Comparison of ENCODE assay signal across 8 cellular contexts in the genomic region with DNA sequence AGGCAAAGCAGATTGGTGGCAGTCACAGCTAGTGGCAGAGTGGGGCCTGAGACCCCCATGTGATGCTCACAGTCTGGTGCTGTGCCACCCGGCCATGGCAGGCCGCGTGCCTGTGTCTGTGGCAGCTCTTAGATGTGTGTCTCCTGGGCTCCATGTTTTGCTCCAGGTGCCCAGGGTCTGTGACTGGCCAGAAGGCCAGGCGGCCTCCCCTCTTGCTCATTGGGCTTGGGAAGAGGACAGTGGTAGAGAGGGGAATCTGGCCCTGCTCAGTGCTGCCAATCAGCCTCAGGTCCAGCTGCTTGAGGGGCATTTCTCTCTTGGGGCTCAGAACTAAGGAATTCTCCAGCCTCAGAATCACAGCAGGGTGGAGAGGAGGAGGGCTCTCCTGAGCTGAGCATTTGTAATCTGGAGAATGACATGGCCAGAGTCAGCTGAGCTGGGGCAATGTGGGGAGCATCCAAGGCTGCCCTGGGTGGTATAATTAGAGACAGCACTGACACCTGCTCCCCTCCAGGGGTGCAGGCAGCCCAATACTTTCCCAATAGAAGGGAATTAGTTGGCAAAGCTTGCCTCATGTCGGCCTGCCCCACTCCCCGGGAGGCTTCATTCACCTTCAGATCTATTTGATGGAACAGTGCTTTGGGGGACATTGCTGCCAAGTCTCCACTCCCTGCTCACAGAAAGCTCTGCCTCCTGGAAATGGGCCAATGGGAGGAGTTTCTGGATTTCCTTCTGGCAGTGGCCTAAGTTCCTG. TPM values are rescaled to one million over a fixed set of nuclear protein-coding genes. Genes with fewer than 3 reads are reported as not detected.
A peak's percentile ranks its signal among the peaks of the same experiment; 100 is the strongest.
DNase-seq lines count a peak whose midpoint lies in the region; FAIRE-seq and TF ChIP-seq lines count a peak whose summit lies in the region.

No MANE protein-coding gene starts in this region.

- no peaks in the 10 kb centered on the region for H3K27me3 ChIP-seq in stomach smooth muscle (ENCODE audit: control insufficient read depth in 1 of 2, insufficient read depth in 2 of 2, low read length in 2 of 2)

- TF ChIP-seq CTCF in brain (conservative IDR thresholded peaks at IDR 0.05) (no peak), kidney (IDR thresholded peaks at IDR 0.05; ENCODE audit: borderline replicate concordance, extremely low read depth, insufficient read depth) (no peak)

- H3K4me3 Mint-ChIP-seq in brain, result no peak overlapping the region

- H3K4me1 ChIP-seq in kidney (ENCODE audit: control insufficient read depth in 1 of 2, insufficient read depth in 1 of 2, low read depth in 1 of 2, low read length in 2 of 2) (peaks cover 3 to 6% of the 10 kb centered on the region in 2 donors), stomach smooth muscle (ENCODE audit: control insufficient read depth, insufficient read depth, low read length) (peaks cover 47% of the 10 kb centered on the region)

- H3K9me3 ChIP-seq in kidney (ENCODE audit: control insufficient read depth in 1 of 2, low read length in 2 of 2) (no peaks in the 10 kb centered on the region), stomach smooth muscle (ENCODE audit: control insufficient read depth in 2 of 2, low read length in 2 of 2) (no peaks in the 10 kb centered on the region)

- peak overlapping the region; percentile 3 to 91 (median 61) for H3K27ac Mint-ChIP-seq in brain

- no peaks in the 10 kb centered on the region for H3K9me3 Mint-ChIP-seq in brain

- no peak for FAIRE-seq in kidney (lab: Jason Lieb, UNC)

- H3K36me3 ChIP-seq in kidney (ENCODE audit: control insufficient read depth in 1 of 2, insufficient read depth in 2 of 2, low read length in 2 of 2) (peaks cover 16 to 25% of the 10 kb centered on the region in 2 donors), stomach smooth muscle (ENCODE audit: control insufficient read depth in 2 of 2, insufficient read depth in 2 of 2, low read length in 2 of 2) (peaks cover 14 to 15% of the 10 kb centered on the region in 2 donors)

- H3K9ac ChIP-seq in kidney (ENCODE audit: low read length in 2 of 2) (no peak overlapping the region), stomach smooth muscle (ENCODE audit: low read length in 2 of 2) (peak overlapping the region in 1 of 2 donors; percentile 41)

- H3K4me3 ChIP-seq in kidney (ENCODE audit: low read length in 2 of 2), result no peak overlapping the region
- H3K4me3 ChIP-seq in stomach smooth muscle (ENCODE audit: low read length in 2 of 2), result peak overlapping the region; percentile 29

- peaks cover 4% of the 10 kb centered on the region for H3K27me3 Mint-ChIP-seq in brain

- intact Hi-C loops in kidney (cut with DNase I), result no loop called here

- DNase-seq in COR-L47 (lab: John Stamatoyannopoulos, UW) (peak; percentile 85), NCI-H2029 treated with DMSO at 0.1 percent for 48 hours (lab: John Stamatoyannopoulos, UW) (peak; percentile 23), kidney (peak; percentile 70), T-helper 1 cell (no peak)
- DNase-seq in activated naive CD4-positive, alpha-beta T cell (lab: John Stamatoyannopoulos, UW), result no peak
- no peak for DNase-seq in activated CD4-positive, alpha-beta T cell treated with anti-CD3 and anti-CD28 coated beads for 48 hours

- peaks cover 56% of the 10 kb centered on the region for H3K4me1 Mint-ChIP-seq in brain

- peaks cover 22% of the 10 kb centered on the region for H3K36me3 Mint-ChIP-seq in brain

- H3K27ac ChIP-seq in kidney (ENCODE audit: low read depth in 2 of 2, low read length in 2 of 2) (no peak overlapping the region), stomach smooth muscle (ENCODE audit: low read length) (peak overlapping the region; percentile 64)

RNA-seq across cellular contexts. Expression of gene FBXO47, which starts 44.5 kb away (rescaled TPM):
- polyA plus RNA-seq in brain (ENCODE audit: insufficient read depth, low read depth, low replicate concordance) (not detected), kidney (ENCODE audit: insufficient read depth, low read depth, low replicate concordance) (not detected)
- total RNA-seq in kidney, result not detected

RNA-seq across cellular contexts. Expression of gene LASP1, which starts 52.9 kb away (rescaled TPM):
- polyA plus RNA-seq in brain (ENCODE audit: insufficient read depth, low read depth, low replicate concordance), result 108 TPM
- total RNA-seq in kidney, result 138 TPM
- 62.5 TPM for polyA plus RNA-seq in kidney (ENCODE audit: insufficient read depth, low read depth, low replicate concordance)

Comparison
In these comparisons a context has a peak if more than half of its experiments do, and no peak if none do; other contexts are left out.
1. DNase-seq: peak in COR-L47 (single experiment), NCI-H2029 treated with DMSO at 0.1 percent for 48 hours (single experiment) and kidney (single experiment); none in activated naive CD4-positive, alpha-beta T cell (0 of 4), T-helper 1 cell (0 of 5) and activated CD4-positive, alpha-beta T cell treated with anti-CD3 and anti-CD28 coated beads for 48 hours (single experiment).
2. H3K4me3 ChIP-seq: peak in stomach smooth muscle (2 of 2); none in kidney (0 of 2).